Comparison of ENCODE assay signal across 10 cellular contexts in the genomic region with DNA sequence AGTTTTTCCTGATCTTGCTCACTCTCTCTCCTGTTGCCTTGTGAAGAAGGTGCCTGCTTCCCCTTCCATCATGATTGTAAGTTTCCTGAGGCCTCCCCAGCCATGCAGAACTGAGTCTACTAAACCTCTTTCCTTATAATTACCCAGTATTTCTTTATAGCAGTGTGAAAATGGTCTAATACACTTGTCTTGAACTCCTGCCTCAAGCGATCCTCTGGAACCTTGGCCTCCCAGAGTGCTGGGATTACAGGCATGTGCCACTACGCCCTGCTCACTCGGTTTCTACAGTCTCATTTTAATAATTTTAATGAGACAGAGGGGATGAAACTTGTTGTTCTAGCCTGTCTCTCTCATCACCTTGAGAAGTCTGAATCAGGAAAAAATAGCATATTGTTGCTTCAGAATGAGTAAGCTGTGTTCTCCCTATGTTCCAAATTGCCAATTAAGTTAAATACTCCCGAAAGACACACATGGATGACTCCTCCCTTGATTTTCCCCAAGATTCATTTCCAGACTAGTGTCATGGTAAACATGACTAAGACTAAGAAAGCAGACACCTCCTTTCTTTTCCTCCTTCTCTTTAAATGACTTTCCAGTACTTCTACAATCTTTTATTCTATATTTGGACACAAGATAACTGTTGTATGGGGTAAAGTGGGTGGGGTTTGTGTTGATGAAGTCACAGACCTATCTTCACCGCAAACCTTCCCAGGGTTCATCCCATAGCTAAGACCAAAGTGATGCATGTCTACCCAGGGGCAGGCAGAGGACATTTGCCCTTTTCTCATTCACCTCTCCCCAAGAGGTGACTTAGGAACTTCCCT.
DNase-seq lines count a peak whose midpoint lies in the region; ATAC-seq lines count a peak whose summit lies in the region.
"Had no signal": no experiment of that assay in that cellular context is flagged by ENCODE, and none has a peak within 500 bp of the region (broad histone marks: within the 10 kb centered on the region; RNA-seq: fewer than 3 reads in every experiment).

No MANE protein-coding gene starts in this region.

- peaks cover 63% of the 10 kb centered on the region for H3K4me1 Mint-ChIP-seq in activated naive CD4-positive, alpha-beta T cell treated with anti-CD3 and anti-CD28 coated beads, Interleukin-2, amount 50 U/mL, for 24 hours

- H3K36me3 Mint-ChIP-seq in activated naive CD4-positive, alpha-beta T cell treated with anti-CD3 and anti-CD28 coated beads, Interleukin-2, amount 50 U/mL, for 24 hours: peaks cover 5% of the 10 kb centered on the region

- peaks cover 4% of the 10 kb centered on the region for H3K9me3 Mint-ChIP-seq in activated naive CD4-positive, alpha-beta T cell treated with anti-CD3 and anti-CD28 coated beads, Interleukin-2, amount 50 U/mL, for 24 hours

- peak overlapping the region; percentile 94 for H3K27ac Mint-ChIP-seq in activated naive CD4-positive, alpha-beta T cell treated with anti-CD3 and anti-CD28 coated beads, Interleukin-2, amount 50 U/mL, for 24 hours

- peak overlapping the region; percentile 61 for H3K4me3 Mint-ChIP-seq in activated naive CD4-positive, alpha-beta T cell treated with anti-CD3 and anti-CD28 coated beads, Interleukin-2, amount 50 U/mL, for 24 hours

- DNase-seq in stimulated activated CD4-positive, alpha-beta T cell treated with anti-CD3 and anti-CD28 coated beads, Interleukin-15, amount 100 ng/mL, for 24 hours: peak; percentile 62
- no peak for DNase-seq in stimulated activated CD4-positive, alpha-beta T cell treated with anti-CD3 and anti-CD28 coated beads, Interleukin-4, amount 100 ng/mL, for 4 hours
- DNase-seq in stromal cell of bone marrow (ENCODE audit: low read depth) (peak; percentile 83), middle frontal gyrus (ENCODE audit: extremely low spot score, low spot score) (no peak), NCI-H345 treated with DMSO at 0.1 percent for 48 hours (lab: John Stamatoyannopoulos, UW; ENCODE audit: unreplicated experiment) (no peak)
- DNase-seq: NCI-H1092, SHP77 treated with DMSO at 0.1 percent for 48 hours had no signal

- peak; percentile 71 for ATAC-seq in HG02870 (IDR thresholded peaks at IDR 0.05; ENCODE audit: unreplicated experiment)
- no peak for ATAC-seq in GM19328 (IDR thresholded peaks at IDR 0.05; ENCODE audit: unreplicated experiment)

- no peaks in the 10 kb centered on the region for H3K27me3 Mint-ChIP-seq in activated naive CD4-positive, alpha-beta T cell treated with anti-CD3 and anti-CD28 coated beads, Interleukin-2, amount 50 U/mL, for 24 hours

Comparison
In these comparisons a context has a peak if more than half of its experiments do, and no peak if none do; other contexts are left out.
1. DNase-seq: peak in stimulated activated CD4-positive, alpha-beta T cell treated with anti-CD3 and anti-CD28 coated beads, Interleukin-15, amount 100 ng/mL, for 24 hours (single experiment) and stromal cell of bone marrow (single experiment); none in stimulated activated CD4-positive, alpha-beta T cell treated with anti-CD3 and anti-CD28 coated beads, Interleukin-4, amount 100 ng/mL, for 4 hours (0 of 2), middle frontal gyrus (single experiment) and NCI-H345 treated with DMSO at 0.1 percent for 48 hours (single experiment).